Comparison of ENCODE assay signal across 8 cellular contexts in the genomic region with DNA sequence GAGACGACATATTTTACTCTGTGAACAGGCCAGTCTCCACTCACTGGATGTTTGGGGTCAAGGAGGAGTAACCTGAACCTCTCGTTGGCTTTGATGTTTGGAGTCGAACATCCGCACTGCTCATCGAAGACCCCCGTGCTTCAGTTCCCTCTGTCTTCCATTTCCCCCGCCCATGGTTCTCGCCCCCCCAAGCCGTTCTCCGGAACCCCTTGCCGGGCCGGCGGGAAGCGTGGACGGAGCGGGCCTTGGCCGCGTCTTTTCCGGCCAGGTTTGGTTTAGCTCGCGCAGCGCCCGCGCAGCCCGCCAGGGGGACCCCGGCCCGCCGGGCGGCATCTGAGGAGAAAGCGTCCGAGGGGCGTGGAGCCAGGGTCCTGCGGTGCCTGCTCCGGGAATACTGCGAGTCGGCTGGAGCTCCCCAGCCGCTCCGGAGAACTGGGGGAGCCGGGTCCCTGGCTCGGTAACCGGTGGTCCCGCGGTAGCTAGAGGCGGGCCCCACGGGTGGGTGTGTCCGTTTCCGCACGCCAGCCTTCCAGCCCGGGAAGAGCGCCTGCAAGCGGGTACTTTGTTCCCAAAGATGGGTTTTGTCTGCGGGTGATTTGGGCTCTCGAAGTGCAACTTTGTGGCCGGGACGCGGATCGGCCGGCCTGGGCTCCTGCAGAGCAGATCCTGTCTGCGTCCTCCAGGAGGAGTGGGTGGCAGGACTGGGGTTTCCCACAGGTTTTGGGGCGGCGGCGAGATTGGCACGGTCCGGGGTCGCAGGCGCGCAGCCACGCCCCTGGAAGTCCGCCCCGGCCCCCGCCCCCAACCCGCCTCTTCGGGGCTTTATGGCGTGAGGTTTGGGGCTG. TPM values are rescaled to one million over a fixed set of nuclear protein-coding genes. Genes with fewer than 3 reads are reported as not detected.
DNase-seq lines count a peak whose midpoint lies in the region; TF ChIP-seq lines count a peak whose summit lies in the region.

No MANE protein-coding gene starts in this region.

- peak overlapping the region; percentile 66 for H3K4me3 ChIP-seq in A673 (ENCODE audit: low read depth, low read length, poor library complexity, severe bottlenecking)
- H3K4me3 ChIP-seq in WI38 (ENCODE audit: low read depth, low read length): peak overlapping the region; percentile 74
- H3K4me3 ChIP-seq in choroid plexus epithelial cell (ENCODE audit: low read depth, low read length): peak overlapping the region; percentile 83

- peak; percentile 89 for TF ChIP-seq CTCF in A673 (conservative IDR thresholded peaks at IDR 0.05; ENCODE audit: low read depth, low read length)
- TF ChIP-seq CTCF in WI38 (IDR thresholded peaks at IDR 0.05; ENCODE audit: low read depth, low read length): peak; percentile 91
- peak; percentile 71 for TF ChIP-seq CTCF in choroid plexus epithelial cell (conservative IDR thresholded peaks at IDR 0.05; ENCODE audit: low read depth, low read length)

- intact Hi-C loops in A673 (cut with micrococcal nuclease; ENCODE audit: unreplicated experiment): loop anchor here (1.0 kb wide), 1 partner anchor 333 kb away; no protein-coding TSS in a partner anchor

- POLR2A ChIA-PET in A673 (lab: Charles Lee; ENCODE audit: low non-redundant PET): no interaction called here

- peaks cover 5% of the 10 kb centered on the region for H3K4me1 ChIP-seq in A673 (ENCODE audit: insufficient read depth, low read length, poor library complexity, severe bottlenecking)

- CTCF ChIA-PET in A673 (lab: Charles Lee): interaction anchor here (0.7 to 1.0 kb wide), 3 partner anchors 329 to 333 kb away, joined by 3 to 8 read pairs (median 8); no protein-coding TSS in a partner anchor

- DNase-seq in A673 (ENCODE audit: low spot score) (peak; percentile 76), GM19238 (ENCODE audit: insufficient read length, low spot score) (peak; percentile 61), HK-2 (ENCODE audit: unreplicated experiment) (peak; percentile 5), choroid plexus epithelial cell (ENCODE audit: low read depth) (peak; percentile 73), left kidney (ENCODE audit: low read depth, low spot score) (peak; percentile 92), DMS153 (lab: John Stamatoyannopoulos, UW) (no peak)
- peak; percentile 60 for DNase-seq in stimulated activated CD4-positive, alpha-beta T cell treated with anti-CD3 and anti-CD28 coated beads, Interleukin-4, amount 100 ng/mL, for 1 hour

- H3K27ac ChIP-seq in A673 (ENCODE audit: low read depth, low read length, poor library complexity, severe bottlenecking): no peak overlapping the region

- H3K9me3 ChIP-seq in A673 (ENCODE audit: low read depth, low read length, poor library complexity, severe bottlenecking): no peaks in the 10 kb centered on the region

- no peaks in the 10 kb centered on the region for H3K36me3 ChIP-seq in A673 (ENCODE audit: insufficient read depth, low read length, poor library complexity, severe bottlenecking)

- H3K27me3 ChIP-seq in A673 (replicated peaks; ENCODE audit: insufficient read depth, low read depth, low read length, poor library complexity): peaks cover 38% of the 10 kb centered on the region

- no TSS peak for BruUV-seq in A673 (replicated peaks; lab: Mats Ljungman, UMichigan)

RNA-seq across cellular contexts. Expression of a gene that starts 0.4 kb away (rescaled TPM):
- 2.0 and 2.3 TPM in 2 replicates for total RNA-seq in A673 (2021)
